ENCODE assay signal across 12 cellular contexts in genomic region chr1:67710417-67710816, GRCh38. TPM values are rescaled to one million over a fixed set of nuclear protein-coding genes. Genes with fewer than 3 reads are reported as not detected.
DNase-seq lines count a peak whose midpoint lies in the region; ATAC-seq and TF ChIP-seq lines count a peak whose summit lies in the region.
"Had no signal": no experiment of that assay in that cellular context is flagged by ENCODE, and none has a peak within 500 bp of the region (broad histone marks: within the 10 kb centered on the region; RNA-seq: fewer than 3 reads in every experiment).

No MANE protein-coding gene starts in this region.

- H3K27me3 ChIP-seq in aorta (ENCODE audit: control insufficient read depth in 1 of 2, insufficient read depth in 2 of 2, low read length in 1 of 2) = no peaks in the 10 kb centered on the region
- no peaks in the 10 kb centered on the region for H3K27me3 ChIP-seq in CD4-positive, alpha-beta memory T cell (ENCODE audit: insufficient read depth, low read length)

- H3K27ac Mint-ChIP-seq in CD4-positive, alpha-beta memory T cell = no peak overlapping the region

- H3K4me3 Mint-ChIP-seq in CD4-positive, alpha-beta memory T cell = no peak overlapping the region

- no peak for TF ChIP-seq CTCF in cardiac fibroblast (IDR thresholded peaks at IDR 0.05; ENCODE audit: low read depth, low read length)

- peaks cover 6 to 8% of the 10 kb centered on the region in 2 donors for H3K4me1 ChIP-seq in aorta (ENCODE audit: control insufficient read depth in 1 of 2, insufficient read depth in 2 of 2, low read length in 2 of 2)
- no peaks in the 10 kb centered on the region for H3K4me1 ChIP-seq in CD4-positive, alpha-beta memory T cell (ENCODE audit: insufficient read depth, low read length)

- H3K36me3 Mint-ChIP-seq in CD4-positive, alpha-beta memory T cell = no peaks in the 10 kb centered on the region

- H3K9me3 ChIP-seq in aorta (ENCODE audit: control insufficient read depth, low read length) = no peaks in the 10 kb centered on the region
- no peaks in the 10 kb centered on the region for H3K9me3 ChIP-seq in CD4-positive, alpha-beta memory T cell (ENCODE audit: control insufficient read depth in 1 of 2, low read length in 2 of 2)
- H3K9me3 ChIP-seq: mucosa of descending colon had no signal

- peak overlapping the region; percentile 72 to 96 for H3K27ac ChIP-seq in aorta (ENCODE audit: low read depth in 1 of 2, low read length in 2 of 2)
- H3K27ac ChIP-seq in CD4-positive, alpha-beta memory T cell (ENCODE audit: low read depth, low read length) = no peak overlapping the region

- DNase-seq in Right ventricle myocardium inferior (ENCODE audit: missing footprints) (no peak), cardiac septum (ENCODE audit: low spot score) (no peak), cardiac fibroblast (ENCODE audit: low read depth in 2 of 2) (peak; percentile 71 to 86), islet precursor cell (peak; percentile 25), aorta (peak in 1 of 2 donors; percentile 75), NCI-H524 (lab: John Stamatoyannopoulos, UW) (no peak)
- no peak for DNase-seq in stimulated activated naive CD8-positive, alpha-beta T cell treated with anti-CD3 and anti-CD28 coated beads, Interleukin-15, Interleukin-2, amounts not matched to agents 100 U/mL and 50 U/mL, for 24 hours
- no peak for DNase-seq in CD4-positive, alpha-beta memory T cell
- DNase-seq: GF-D8, mucosa of descending colon, NCI-H2107, RPMI8226 had no signal

- POLR2A ChIA-PET in CD4-positive, alpha-beta memory T cell (lab: Charles Lee; ENCODE audit: partially characterized antibody) = no interaction called here

- H3K4me3 ChIP-seq in cardiac fibroblast (replicated peaks in 1 of 2; ENCODE audit: low read depth in 2 of 2, low read length in 2 of 2) (no peak overlapping the region), aorta (ENCODE audit: low read length in 2 of 2) (no peak overlapping the region)
- no peak overlapping the region for H3K4me3 ChIP-seq in CD4-positive, alpha-beta memory T cell (ENCODE audit: low read length in 2 of 2)
- H3K4me3 ChIP-seq: mucosa of descending colon had no signal

- WGBS in aorta, 2 donors = 1 to 4% methylated on average over 5 of the region's 5 CpGs

- H3K36me3 ChIP-seq in aorta (ENCODE audit: control insufficient read depth in 1 of 2, insufficient read depth in 2 of 2, low read length in 1 of 2) = no peaks in the 10 kb centered on the region
- no peaks in the 10 kb centered on the region for H3K36me3 ChIP-seq in CD4-positive, alpha-beta memory T cell (ENCODE audit: insufficient read depth, low read length)

- CTCF ChIA-PET in CD4-positive, alpha-beta memory T cell (lab: Charles Lee; ENCODE audit: partially characterized antibody) = no interaction called here

- intact Hi-C loops in Right ventricle myocardium inferior (cut with DNase I) (no loop called here), cardiac septum (cut with DNase I) (loop anchor here (5.0 kb wide), 1 partner anchor 37 kb away; no protein-coding TSS in a partner anchor), aorta (cut with DNase I) (loop anchor here in 1 of 2 donors (2.0 kb wide), 1 partner anchor 36 kb away; no protein-coding TSS in a partner anchor)
- intact Hi-C loops in CD4-positive, alpha-beta memory T cell (cut with micrococcal nuclease) = no loop called here

- ATAC-seq in Right ventricle myocardium inferior (peak; percentile 44), aorta (ENCODE audit: low FRiP score) (peak; percentile 62)
- no peak for ATAC-seq in stimulated activated naive CD8-positive, alpha-beta T cell treated with anti-CD3 and anti-CD28 coated beads, Interleukin-15, Interleukin-2, amounts not matched to agents 100 U/mL and 50 U/mL, for 24 hours

- no peaks in the 10 kb centered on the region for H3K4me1 Mint-ChIP-seq in CD4-positive, alpha-beta memory T cell

- peaks cover 0 to 3% of the 10 kb centered on the region in 2 donors for H3K27me3 Mint-ChIP-seq in CD4-positive, alpha-beta memory T cell

- no peaks in the 10 kb centered on the region for H3K9me3 Mint-ChIP-seq in CD4-positive, alpha-beta memory T cell

RNA-seq across cellular contexts. Expression of gene GADD45A, which starts 25.4 kb away (rescaled TPM):
- total RNA-seq in Right ventricle myocardium inferior = 53.8 TPM
- total RNA-seq in cardiac septum = 94.9 TPM
- 100 to 1,000 TPM in 1 of 2 donors, 10 to 100 TPM in 1; 49.7 to 158 TPM for total RNA-seq in aorta
- 100 to 1,000 TPM; 154 to 186 TPM for polyA plus RNA-seq in aorta
- total RNA-seq in CD4-positive, alpha-beta memory T cell = 10 to 100 TPM; 25.3 to 26.8 TPM
- 10 to 100 TPM in 1 of 2 donors, 1 to 10 TPM in 1; 6.4 to 21.3 TPM for polyA plus RNA-seq in CD4-positive, alpha-beta memory T cell

Comparison
In these comparisons a context has a peak if more than half of its experiments do, and no peak if none do; other contexts are left out.
1. DNase-seq: peak in cardiac fibroblast (2 of 2) and islet precursor cell (single experiment); none in Right ventricle myocardium inferior (single experiment), cardiac septum (single experiment), stimulated activated naive CD8-positive, alpha-beta T cell treated with anti-CD3 and anti-CD28 coated beads, Interleukin-15, Interleukin-2, amounts not matched to agents 100 U/mL and 50 U/mL, for 24 hours (single experiment), CD4-positive, alpha-beta memory T cell (0 of 5) and NCI-H524 (0 of 2).